29 cellular contexts compared by ENCODE assay signal in genomic region chr15:54212635-54213034, GRCh38.
"Had no signal": no experiment of that assay in that cellular context is flagged by ENCODE, and none has a peak within 500 bp of the region (broad histone marks: within the 10 kb centered on the region; RNA-seq: fewer than 3 reads in every experiment).

No MANE protein-coding gene starts in this region.

- H3K4me1 ChIP-seq: pancreas, prostate gland, right lobe of liver, sigmoid colon, spleen, suprapubic skin, testis, tibial artery, transverse colon, upper lobe of right lung, uterus had no signal

- ATAC-seq: naive thymus-derived CD8-positive, alpha-beta T cell; natural killer cell treated with Interleukin-12 subunit alpha and Interleukin-12 subunit beta and Interleukin-15 and Interleukin-18, amount 100 ng/mL, for 72 hours; pancreas; right cardiac atrium; right lobe of liver; stimulated activated memory B cell treated with anti-CD40 and anti-IgM and Interleukin-4, amounts not matched to agents 10 μg/mL and 1 μg/mL and 100 μg/mL, for 72 hours; stimulated activated naive CD8-positive, alpha-beta T cell treated with anti-CD3 and anti-CD28 coated beads, Interleukin-15, amount 100 ng/mL, for 72 hours; stimulated activated naive CD8-positive, alpha-beta T cell treated with anti-CD3 and anti-CD28 coated beads, Interleukin-15, Interleukin-2, amounts not matched to agents 100 U/mL and 50 U/mL, for 24 hours; upper lobe of right lung had no signal

- H3K27me3 ChIP-seq: neutrophil, pancreas, right lobe of liver, sigmoid colon, spleen, suprapubic skin, testis, tibial artery, transverse colon, upper lobe of right lung, uterus had no signal

- H3K27ac ChIP-seq: neutrophil, pancreas, prostate gland, right lobe of liver, sigmoid colon, skin epidermis, spleen, suprapubic skin, testis, tibial artery, transverse colon, upper lobe of right lung, uterus had no signal

- H3K36me3 ChIP-seq: neutrophil, pancreas, prostate gland, right lobe of liver, sigmoid colon, spleen, suprapubic skin, tibial artery, transverse colon, upper lobe of right lung, uterus had no signal

- H3K9me3 ChIP-seq: neutrophil, pancreas, prostate gland, right lobe of liver, sigmoid colon, spleen, testis, tibial artery, transverse colon, upper lobe of right lung, uterus had no signal

- H3K4me3 ChIP-seq: pancreas, prostate gland, right lobe of liver, sigmoid colon, skin epidermis, smooth muscle cell, spleen, suprapubic skin, testis, tibial artery, transverse colon, upper lobe of right lung, uterus had no signal

- DNase-seq: naive thymus-derived CD8-positive, alpha-beta T cell; nephron progenitor cell; nucleus accumbens; pancreas; right cardiac atrium; right lobe of liver; sigmoid colon; spleen; stimulated activated CD4-positive, alpha-beta T cell treated with anti-CD3 and anti-CD28 coated beads, Interleukin-12 subunit alpha, Interleukin-12 subunit beta, amount 100 ng/mL, for 4 hours; stimulated activated CD4-positive, alpha-beta T cell treated with anti-CD3 and anti-CD28 coated beads, Interleukin-1b, Interleukin-23, amount 100 ng/mL, for 48 hours; stimulated activated CD4-positive, alpha-beta T cell treated with anti-CD3 and anti-CD28 coated beads, Interleukin-4, amount 100 ng/mL, for 1 hour; stimulated activated CD4-positive, alpha-beta T cell treated with anti-CD3 and anti-CD28 coated beads, Interleukin-4, amount 100 ng/mL, for 4 hours; stimulated activated CD8-positive, alpha-beta memory T cell treated with anti-CD3 and anti-CD28 coated beads, Interleukin-4, amount 100 ng/mL, for 48 hours; stimulated activated naive CD4-positive, alpha-beta T cell; stimulated activated naive CD8-positive, alpha-beta T cell treated with anti-CD3 and anti-CD28 coated beads, Interleukin-15, amount 100 ng/mL, for 72 hours; stimulated activated naive CD8-positive, alpha-beta T cell treated with anti-CD3 and anti-CD28 coated beads, Interleukin-15, Interleukin-2, amounts not matched to agents 100 U/mL and 50 U/mL, for 24 hours; substantia nigra; testis; tibial artery; transverse colon; upper lobe of right lung; uterus had no signal
